In the genomic region with DNA sequence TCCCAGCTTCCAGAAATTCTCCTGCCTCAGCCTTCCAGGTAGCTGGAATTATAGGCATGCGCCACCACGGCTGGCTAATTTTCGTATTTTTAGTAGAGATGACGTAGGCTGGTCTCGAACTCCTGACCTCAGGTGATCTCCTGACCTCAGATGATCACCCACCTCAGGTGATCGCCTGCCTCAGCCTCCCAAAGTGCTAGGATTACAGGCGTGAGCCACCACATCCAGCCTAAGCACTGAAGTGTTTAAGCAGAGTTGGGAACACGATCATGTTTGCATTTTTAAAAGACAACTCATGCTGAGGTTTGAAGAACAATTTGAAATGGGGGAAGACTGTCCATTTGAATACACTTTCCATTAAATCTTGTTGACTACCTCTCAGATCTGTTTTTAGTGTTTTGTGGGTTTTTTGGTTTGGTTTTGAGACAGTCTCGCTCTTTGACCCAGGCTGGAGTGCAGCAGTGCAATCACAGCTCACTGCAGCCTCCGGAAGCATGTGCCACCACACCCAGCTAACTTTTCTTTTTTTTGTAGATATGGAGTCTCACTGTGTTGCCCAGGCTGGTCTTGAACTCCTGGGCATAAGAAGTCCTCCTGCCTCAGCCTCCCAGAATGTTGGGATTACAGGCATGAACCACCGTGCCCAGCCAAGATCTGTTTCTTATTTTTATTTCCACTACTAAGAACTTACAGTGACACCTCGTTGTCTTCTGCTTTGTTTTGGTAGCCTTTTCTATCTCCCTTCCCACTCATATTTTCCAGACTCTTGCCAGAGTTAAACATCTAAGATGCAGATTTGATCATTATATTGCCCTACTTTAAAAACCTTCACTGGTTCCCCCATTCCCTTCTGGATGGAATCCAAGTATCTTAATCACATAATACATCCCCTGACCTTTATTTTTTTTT, we compare ENCODE assay signal across 1 cellular context.
A peak's percentile ranks its signal among the peaks of the same experiment; 100 is the strongest.
TF ChIP-seq lines count a peak whose summit lies in the region.

No MANE protein-coding gene starts in this region.

TF ChIP-seq in GM12878, 131 proteins besides CTCF, POLR2A, EP300 and RAD21 (continued from another document):
- TF ChIP-seq, protein P1, sequence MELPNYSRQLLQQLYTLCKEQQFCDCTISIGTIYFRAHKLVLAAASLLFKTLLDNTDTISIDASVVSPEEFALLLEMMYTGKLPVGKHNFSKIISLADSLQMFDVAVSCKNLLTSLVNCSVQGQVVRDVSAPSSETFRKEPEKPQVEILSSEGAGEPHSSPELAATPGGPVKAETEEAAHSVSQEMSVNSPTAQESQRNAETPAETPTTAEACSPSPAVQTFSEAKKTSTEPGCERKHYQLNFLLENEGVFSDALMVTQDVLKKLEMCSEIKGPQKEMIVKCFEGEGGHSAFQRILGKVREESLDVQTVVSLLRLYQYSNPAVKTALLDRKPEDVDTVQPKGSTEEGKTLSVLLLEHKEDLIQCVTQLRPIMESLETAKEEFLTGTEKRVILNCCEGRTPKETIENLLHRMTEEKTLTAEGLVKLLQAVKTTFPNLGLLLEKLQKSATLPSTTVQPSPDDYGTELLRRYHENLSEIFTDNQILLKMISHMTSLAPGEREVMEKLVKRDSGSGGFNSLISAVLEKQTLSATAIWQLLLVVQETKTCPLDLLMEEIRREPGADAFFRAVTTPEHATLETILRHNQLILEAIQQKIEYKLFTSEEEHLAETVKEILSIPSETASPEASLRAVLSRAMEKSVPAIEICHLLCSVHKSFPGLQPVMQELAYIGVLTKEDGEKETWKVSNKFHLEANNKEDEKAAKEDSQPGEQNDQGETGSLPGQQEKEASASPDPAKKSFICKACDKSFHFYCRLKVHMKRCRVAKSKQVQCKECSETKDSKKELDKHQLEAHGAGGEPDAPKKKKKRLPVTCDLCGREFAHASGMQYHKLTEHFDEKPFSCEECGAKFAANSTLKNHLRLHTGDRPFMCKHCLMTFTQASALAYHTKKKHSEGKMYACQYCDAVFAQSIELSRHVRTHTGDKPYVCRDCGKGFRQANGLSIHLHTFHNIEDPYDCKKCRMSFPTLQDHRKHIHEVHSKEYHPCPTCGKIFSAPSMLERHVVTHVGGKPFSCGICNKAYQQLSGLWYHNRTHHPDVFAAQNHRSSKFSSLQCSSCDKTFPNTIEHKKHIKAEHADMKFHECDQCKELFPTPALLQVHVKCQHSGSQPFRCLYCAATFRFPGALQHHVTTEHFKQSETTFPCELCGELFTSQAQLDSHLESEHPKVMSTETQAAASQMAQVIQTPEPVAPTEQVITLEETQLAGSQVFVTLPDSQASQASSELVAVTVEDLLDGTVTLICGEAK (IDR thresholded peaks at IDR 0.05; ENCODE audit: borderline replicate concordance), result peak; percentile 13; the same call in 1 of the 2 replicates
- TF ChIP-seq IKZF2 (IDR thresholded peaks at IDR 0.05) (peak; percentile 87 to 89), PAX5 (IDR thresholded peaks at IDR 0.05; ENCODE audit: borderline replicate concordance, low read depth, low read length) (peak; percentile 56; the same call in 1 of the 2 replicates), SREBF2 (IDR thresholded peaks at IDR 0.05; ENCODE audit: low read length) (no peak), TCF7 (IDR thresholded peaks at IDR 0.05; ENCODE audit: borderline replicate concordance) (no peak; the same call in 1 of the 2 replicates), HCFC1 (IDR thresholded peaks at IDR 0.05; ENCODE audit: low read length) (no peak), ZSCAN29 (IDR thresholded peaks at IDR 0.05) (no peak), MTA2 (IDR thresholded peaks at IDR 0.05; ENCODE audit: low read depth) (peak; percentile 76), CBX5 (IDR thresholded peaks at IDR 0.05; ENCODE audit: low read depth) (0 out of 2 replicates have a peak, but pooled peaks have one; percentile 66), JUND (IDR thresholded peaks at IDR 0.05; ENCODE audit: low read depth, low read length) (no peak), RUNX3 (IDR thresholded peaks at IDR 0.05; ENCODE audit: low read length) (peak; percentile 99), SIN3A (IDR thresholded peaks at IDR 0.05; ENCODE audit: low read depth, low read length) (no peak), STAT3 (IDR thresholded peaks at IDR 0.05; ENCODE audit: low read depth, low read length) (no peak), TBL1XR1 (IDR thresholded peaks at IDR 0.05; ENCODE audit: low read depth, low read length) (peak; percentile 92), NR2C2 (IDR thresholded peaks at IDR 0.05; ENCODE audit: borderline replicate concordance, control insufficient read depth, insufficient read length, low read depth) (no peak), ASH2L (IDR thresholded peaks at IDR 0.05; ENCODE audit: borderline replicate concordance, low read depth) (peak; percentile 66; the same call in 1 of the 2 replicates), POU2F2 (IDR thresholded peaks at IDR 0.05; ENCODE audit: borderline replicate concordance, low read depth, low read length) (peak; percentile 83; the same call in 2 of the 3 replicates), TAF1 (IDR thresholded peaks at IDR 0.05; ENCODE audit: borderline replicate concordance, low read depth, low read length) (no peak), KLF5 (IDR thresholded peaks at IDR 0.05; ENCODE audit: partially characterized antibody) (no peak), PAX8 (IDR thresholded peaks at IDR 0.05) (no peak), STAT1 (conservative IDR thresholded peaks at IDR 0.05) (no peak), RB1 (IDR thresholded peaks at IDR 0.05; ENCODE audit: borderline replicate concordance) (no peak), CBX3 (IDR thresholded peaks at IDR 0.05; ENCODE audit: borderline replicate concordance, low read depth) (no peak), BCL11A (IDR thresholded peaks at IDR 0.05; ENCODE audit: low read depth, low read length) (peak; percentile 40; the same call in 1 of the 2 replicates), ATF2 (IDR thresholded peaks at IDR 0.05; ENCODE audit: low read length) (peak; percentile 70), BCL3 (IDR thresholded peaks at IDR 0.05; ENCODE audit: borderline replicate concordance, insufficient read depth, low read depth, low read length, poor library complexity, severe bottlenecking) (no peak), NR2C1 (IDR thresholded peaks at IDR 0.05) (peak; percentile 63), HDAC2 (IDR thresholded peaks at IDR 0.05) (no peak), PBX3 (IDR thresholded peaks at IDR 0.05; ENCODE audit: insufficient replicate concordance, low read depth, low read length) (no peak)
- TF ChIP-seq, protein P2, sequence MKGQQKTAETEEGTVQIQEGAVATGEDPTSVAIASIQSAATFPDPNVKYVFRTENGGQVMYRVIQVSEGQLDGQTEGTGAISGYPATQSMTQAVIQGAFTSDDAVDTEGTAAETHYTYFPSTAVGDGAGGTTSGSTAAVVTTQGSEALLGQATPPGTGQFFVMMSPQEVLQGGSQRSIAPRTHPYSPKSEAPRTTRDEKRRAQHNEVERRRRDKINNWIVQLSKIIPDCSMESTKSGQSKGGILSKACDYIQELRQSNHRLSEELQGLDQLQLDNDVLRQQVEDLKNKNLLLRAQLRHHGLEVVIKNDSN (IDR thresholded peaks at IDR 0.05; ENCODE audit: borderline replicate concordance, extremely low read length, insufficient read depth, low read depth, low read length), result no peak
- TF ChIP-seq, protein P3, sequence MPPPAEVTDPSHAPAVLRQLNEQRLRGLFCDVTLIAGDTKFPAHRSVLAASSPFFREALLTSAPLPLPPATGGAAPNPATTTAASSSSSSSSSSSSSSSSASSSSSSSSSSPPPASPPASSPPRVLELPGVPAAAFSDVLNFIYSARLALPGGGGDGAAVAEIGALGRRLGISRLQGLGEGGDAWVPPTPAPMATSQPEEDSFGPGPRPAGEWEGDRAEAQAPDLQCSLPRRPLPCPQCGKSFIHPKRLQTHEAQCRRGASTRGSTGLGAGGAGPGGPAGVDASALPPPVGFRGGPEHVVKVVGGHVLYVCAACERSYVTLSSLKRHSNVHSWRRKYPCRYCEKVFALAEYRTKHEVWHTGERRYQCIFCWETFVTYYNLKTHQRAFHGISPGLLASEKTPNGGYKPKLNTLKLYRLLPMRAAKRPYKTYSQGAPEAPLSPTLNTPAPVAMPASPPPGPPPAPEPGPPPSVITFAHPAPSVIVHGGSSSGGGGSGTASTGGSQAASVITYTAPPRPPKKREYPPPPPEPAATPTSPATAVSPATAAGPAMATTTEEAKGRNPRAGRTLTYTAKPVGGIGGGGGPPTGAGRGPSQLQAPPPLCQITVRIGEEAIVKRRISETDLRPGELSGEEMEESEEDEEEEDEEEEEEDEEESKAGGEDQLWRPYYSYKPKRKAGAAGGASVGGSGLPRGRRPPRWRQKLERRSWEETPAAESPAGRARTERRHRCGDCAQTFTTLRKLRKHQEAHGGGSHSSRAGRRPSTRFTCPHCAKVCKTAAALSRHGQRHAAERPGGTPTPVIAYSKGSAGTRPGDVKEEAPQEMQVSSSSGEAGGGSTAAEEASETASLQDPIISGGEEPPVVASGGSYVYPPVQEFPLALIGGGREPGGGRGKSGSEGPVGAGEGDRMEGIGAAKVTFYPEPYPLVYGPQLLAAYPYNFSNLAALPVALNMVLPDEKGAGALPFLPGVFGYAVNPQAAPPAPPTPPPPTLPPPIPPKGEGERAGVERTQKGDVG (CRISPR knock-in tag; IDR thresholded peaks at IDR 0.05), result no peak
- TF ChIP-seq, protein P4, sequence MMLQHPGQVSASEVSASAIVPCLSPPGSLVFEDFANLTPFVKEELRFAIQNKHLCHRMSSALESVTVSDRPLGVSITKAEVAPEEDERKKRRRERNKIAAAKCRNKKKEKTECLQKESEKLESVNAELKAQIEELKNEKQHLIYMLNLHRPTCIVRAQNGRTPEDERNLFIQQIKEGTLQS (IDR thresholded peaks at IDR 0.05; ENCODE audit: borderline replicate concordance, extremely low read depth, low read depth, low read length), result no peak
- TF ChIP-seq, protein P5, sequence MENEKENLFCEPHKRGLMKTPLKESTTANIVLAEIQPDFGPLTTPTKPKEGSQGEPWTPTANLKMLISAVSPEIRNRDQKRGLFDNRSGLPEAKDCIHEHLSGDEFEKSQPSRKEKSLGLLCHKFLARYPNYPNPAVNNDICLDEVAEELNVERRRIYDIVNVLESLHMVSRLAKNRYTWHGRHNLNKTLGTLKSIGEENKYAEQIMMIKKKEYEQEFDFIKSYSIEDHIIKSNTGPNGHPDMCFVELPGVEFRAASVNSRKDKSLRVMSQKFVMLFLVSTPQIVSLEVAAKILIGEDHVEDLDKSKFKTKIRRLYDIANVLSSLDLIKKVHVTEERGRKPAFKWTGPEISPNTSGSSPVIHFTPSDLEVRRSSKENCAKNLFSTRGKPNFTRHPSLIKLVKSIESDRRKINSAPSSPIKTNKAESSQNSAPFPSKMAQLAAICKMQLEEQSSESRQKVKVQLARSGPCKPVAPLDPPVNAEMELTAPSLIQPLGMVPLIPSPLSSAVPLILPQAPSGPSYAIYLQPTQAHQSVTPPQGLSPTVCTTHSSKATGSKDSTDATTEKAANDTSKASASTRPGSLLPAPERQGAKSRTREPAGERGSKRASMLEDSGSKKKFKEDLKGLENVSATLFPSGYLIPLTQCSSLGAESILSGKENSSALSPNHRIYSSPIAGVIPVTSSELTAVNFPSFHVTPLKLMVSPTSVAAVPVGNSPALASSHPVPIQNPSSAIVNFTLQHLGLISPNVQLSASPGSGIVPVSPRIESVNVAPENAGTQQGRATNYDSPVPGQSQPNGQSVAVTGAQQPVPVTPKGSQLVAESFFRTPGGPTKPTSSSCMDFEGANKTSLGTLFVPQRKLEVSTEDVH (IDR thresholded peaks at IDR 0.05; ENCODE audit: low read depth, partially characterized antibody), result no peak
- TF ChIP-seq, protein P6, sequence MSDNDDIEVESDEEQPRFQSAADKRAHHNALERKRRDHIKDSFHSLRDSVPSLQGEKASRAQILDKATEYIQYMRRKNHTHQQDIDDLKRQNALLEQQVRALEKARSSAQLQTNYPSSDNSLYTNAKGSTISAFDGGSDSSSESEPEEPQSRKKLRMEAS (IDR thresholded peaks at IDR 0.05; ENCODE audit: low read depth, low read length), result no peak
TF ChIP-seq in GM12878: peak in this region for 45.
